Comparison of ENCODE assay signal across 28 cellular contexts in the genomic region with DNA sequence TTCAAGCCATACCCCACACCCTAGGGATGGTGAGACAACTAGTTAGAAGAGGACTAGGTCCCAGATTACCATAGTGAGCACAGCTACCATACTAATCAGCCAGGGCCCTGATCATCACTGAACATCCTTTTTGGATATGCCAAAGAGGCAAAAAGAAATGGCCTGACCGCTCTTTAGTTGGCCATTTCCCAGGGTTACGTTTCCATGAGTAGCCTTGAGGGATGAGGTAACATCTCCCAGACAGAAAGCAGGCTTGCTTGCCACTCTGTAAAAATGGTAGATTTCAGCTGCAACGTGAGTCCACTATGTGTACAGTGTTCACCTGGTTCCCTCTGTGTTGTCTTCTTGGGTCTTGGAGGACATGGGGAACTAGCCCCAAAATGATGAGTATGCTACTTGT. TPM values are rescaled to one million over a fixed set of nuclear protein-coding genes. Genes with fewer than 3 reads are reported as not detected.
"Had no signal": no experiment of that assay in that cellular context is flagged by ENCODE, and none has a peak within 500 bp of the region (broad histone marks: within the 10 kb centered on the region; RNA-seq: fewer than 3 reads in every experiment).

No MANE protein-coding gene starts in this region.

- ATAC-seq: natural killer cell; psoas muscle; right cardiac atrium; right lobe of liver; stimulated activated naive B cell treated with anti-CD40 and anti-IgM and Interleukin-4, amounts not matched to agents 10 μg/mL and 1 μg/mL and 100 μg/mL, for 72 hours had no signal

- H3K9me3 Mint-ChIP-seq: natural killer cell; nephron; neural progenitor cell; stimulated activated naive B cell treated with anti-CD40 and anti-IgM and Interleukin-4, amounts not matched to agents 10 μg/mL and 1 μg/mL and 100 μg/mL, for 72 hours; stimulated activated naive CD8-positive, alpha-beta T cell treated with anti-CD3 and anti-CD28 coated beads, Interleukin-15, Interleukin-2, amounts not matched to agents 100 ng/mL and 50 ng/mL, for 24 hours had no signal

- H3K27ac Mint-ChIP-seq: natural killer cell; nephron; neural progenitor cell; progenitor cell of endocrine pancreas; stimulated activated naive B cell treated with anti-CD40 and anti-IgM and Interleukin-4, amounts not matched to agents 10 μg/mL and 1 μg/mL and 100 μg/mL, for 72 hours; stimulated activated naive CD8-positive, alpha-beta T cell treated with anti-CD3 and anti-CD28 coated beads, Interleukin-15, Interleukin-2, amounts not matched to agents 100 ng/mL and 50 ng/mL, for 24 hours had no signal

- DNase-seq: natural killer cell; occipital lobe; ovary; posterior cingulate gyrus; psoas muscle; right cardiac atrium; right lobe of liver; sigmoid colon; small intestine; stimulated activated CD4-positive, alpha-beta T cell treated with anti-CD3 and anti-CD28 coated beads, Interleukin-15, amount 100 ng/mL, for 24 hours; stimulated activated CD4-positive, alpha-beta T cell treated with anti-CD3 and anti-CD28 coated beads, Interleukin-2, amount 100 ng/mL, for 24 hours; stimulated activated CD4-positive, alpha-beta T cell treated with anti-CD3 and anti-CD28 coated beads, Interleukin-2, amount 100 ng/mL, for 48 hours; stimulated activated CD4-positive, alpha-beta T cell treated with anti-CD3 and anti-CD28 coated beads, Interleukin-4, amount 100 ng/mL, for 24 hours; stimulated activated naive B cell treated with anti-CD40 and anti-IgM and Interleukin-4, amounts not matched to agents 10 μg/mL and 1 μg/mL and 100 μg/mL, for 72 hours; stimulated activated naive CD4-positive, alpha-beta T cell treated with Interleukin-2 at 50 U/mL for 16 hours; stomach; thyroid gland; trophoblast cell; upper lobe of left lung had no signal

- H3K4me3 Mint-ChIP-seq: natural killer cell; nephron; neural progenitor cell; stimulated activated naive B cell treated with anti-CD40 and anti-IgM and Interleukin-4, amounts not matched to agents 10 μg/mL and 1 μg/mL and 100 μg/mL, for 72 hours; stimulated activated naive CD8-positive, alpha-beta T cell treated with anti-CD3 and anti-CD28 coated beads, Interleukin-15, Interleukin-2, amounts not matched to agents 100 ng/mL and 50 ng/mL, for 24 hours had no signal

- H3K27me3 ChIP-seq: neural progenitor cell, ovary, right lobe of liver, sigmoid colon, stomach, thyroid gland, tibial nerve, upper lobe of left lung, vagina had no signal

- H3K27ac ChIP-seq: neural progenitor cell, ovary, parathyroid adenoma, psoas muscle, right lobe of liver, sigmoid colon, stomach, thoracic aorta, thyroid gland, tibial nerve, upper lobe of left lung, vagina had no signal

- H3K4me1 ChIP-seq: neural progenitor cell, psoas muscle, sigmoid colon, thyroid gland, vagina had no signal

- H3K27me3 Mint-ChIP-seq: progenitor cell of endocrine pancreas; stimulated activated naive CD8-positive, alpha-beta T cell treated with anti-CD3 and anti-CD28 coated beads, Interleukin-15, Interleukin-2, amounts not matched to agents 100 ng/mL and 50 ng/mL, for 24 hours had no signal

- H3K9me3 ChIP-seq: ovary, psoas muscle, right lobe of liver, sigmoid colon, stomach, thoracic aorta, thyroid gland, tibial nerve, upper lobe of left lung, vagina had no signal

- H3K36me3 ChIP-seq: neural progenitor cell, ovary, right lobe of liver, sigmoid colon, stomach, thoracic aorta, thyroid gland, tibial nerve, upper lobe of left lung, vagina had no signal

- H3K4me1 Mint-ChIP-seq: nephron had no signal

- H3K4me3 ChIP-seq: neural progenitor cell, ovary, psoas muscle, right lobe of liver, sigmoid colon, stomach, thoracic aorta, thyroid gland, tibial nerve, upper lobe of left lung, vagina had no signal

- H3K36me3 Mint-ChIP-seq: natural killer cell; neural progenitor cell; stimulated activated naive B cell treated with anti-CD40 and anti-IgM and Interleukin-4, amounts not matched to agents 10 μg/mL and 1 μg/mL and 100 μg/mL, for 72 hours had no signal

RNA-seq across cellular contexts. Expression of a gene that starts 9.0 kb away (rescaled TPM):
- polyA plus RNA-seq: neural cell had no signal
